Comparison of ENCODE assay signal across 20 cellular contexts in genomic region chr2:126671488-126671887, GRCh38. TPM values are rescaled to one million over a fixed set of nuclear protein-coding genes. Genes with fewer than 3 reads are reported as not detected.
DNase-seq lines count a peak whose midpoint lies in the region; ATAC-seq lines count a peak whose summit lies in the region.
"Had no signal": no experiment of that assay in that cellular context is flagged by ENCODE, and none has a peak within 500 bp of the region (broad histone marks: within the 10 kb centered on the region; RNA-seq: fewer than 3 reads in every experiment).

No MANE protein-coding gene starts in this region.

- POLR2A ChIA-PET in naive thymus-derived CD8-positive, alpha-beta T cell (lab: Charles Lee), result interaction anchor here (0.6 kb wide), 1 partner anchor 92 kb away, joined by 3 read pairs; no protein-coding TSS in a partner anchor

- H3K27me3 Mint-ChIP-seq in activated T-cell treated with anti-CD3 and anti-CD28 coated beads, Interleukin-2, amount 50 U/mL, for 24 hours, result no peaks in the 10 kb centered on the region
- no peaks in the 10 kb centered on the region for H3K27me3 Mint-ChIP-seq in activated T-cell treated with anti-CD3 and anti-CD28 coated beads, Interleukin-2, amount 50 U/mL, for 4 hours (ENCODE audit: low read depth)
- H3K27me3 Mint-ChIP-seq in T-helper 17 cell, result no peaks in the 10 kb centered on the region
- no peaks in the 10 kb centered on the region for H3K27me3 Mint-ChIP-seq in naive thymus-derived CD8-positive, alpha-beta T cell

- DNase-seq in activated T-cell treated with anti-CD3 and anti-CD28 coated beads, Interleukin-2, amount 50 U/mL, for 24 hours, result no peak
- DNase-seq in activated T-cell treated with anti-CD3 and anti-CD28 coated beads, Interleukin-2, amount 50 U/mL, for 4 hours, result no peak
- DNase-seq in T-helper 17 cell (no peak), left lobe of liver (ENCODE audit: low spot score) (no peak), cerebellar nuclear complex (lab: John Stamatoyannopoulos, UW) (no peak)
- no peak for DNase-seq in naive thymus-derived CD8-positive, alpha-beta T cell
- DNase-seq: BE2C, Caco-2, DMS 273 treated with DMSO at 0.1 percent for 48 hours, DMS79 treated with DMSO at 0.1 percent for 48 hours, H7, Kasumi-1, NCI-H1417, NCI-H1694 treated with DMSO at 0.1 percent for 48 hours, NCI-H446 treated with DMSO at 0.1 percent for 48 hours, NCI-H526 treated with DMSO at 0.1 percent for 48 hours, OCI-M1 had no signal

- no peak overlapping the region for H3K4me3 Mint-ChIP-seq in activated T-cell treated with anti-CD3 and anti-CD28 coated beads, Interleukin-2, amount 50 U/mL, for 24 hours
- no peak overlapping the region for H3K4me3 Mint-ChIP-seq in activated T-cell treated with anti-CD3 and anti-CD28 coated beads, Interleukin-2, amount 50 U/mL, for 4 hours
- H3K4me3 Mint-ChIP-seq in T-helper 17 cell, result no peak overlapping the region
- peak overlapping the region in 3 of 10 donors; percentile 39 to 41 (median 40) for H3K4me3 Mint-ChIP-seq in naive thymus-derived CD8-positive, alpha-beta T cell

- H3K27ac Mint-ChIP-seq in activated T-cell treated with anti-CD3 and anti-CD28 coated beads, Interleukin-2, amount 50 U/mL, for 24 hours, result peak overlapping the region; percentile 68
- H3K27ac Mint-ChIP-seq in T-helper 17 cell, result peak overlapping the region; percentile 74
- H3K27ac Mint-ChIP-seq in naive thymus-derived CD8-positive, alpha-beta T cell, result peak overlapping the region in 9 of 10 donors; percentile 24 to 86 (median 53)

- peaks cover 69% of the 10 kb centered on the region for H3K4me1 Mint-ChIP-seq in activated T-cell treated with anti-CD3 and anti-CD28 coated beads, Interleukin-2, amount 50 U/mL, for 24 hours (ENCODE audit: low read depth)
- H3K4me1 Mint-ChIP-seq in activated T-cell treated with anti-CD3 and anti-CD28 coated beads, Interleukin-2, amount 50 U/mL, for 4 hours (ENCODE audit: low read depth), result peaks cover 52% of the 10 kb centered on the region
- peaks cover 29% of the 10 kb centered on the region for H3K4me1 Mint-ChIP-seq in T-helper 17 cell
- H3K4me1 Mint-ChIP-seq in naive thymus-derived CD8-positive, alpha-beta T cell, result peaks cover 47 to 90% (median 84%) of the 10 kb centered on the region in 4 donors

- no peak overlapping the region for H3K4me3 ChIP-seq in thymus (ENCODE audit: low read length)
- H3K4me3 ChIP-seq: A549 had no signal

- peaks cover 96% of the 10 kb centered on the region for H3K36me3 Mint-ChIP-seq in activated T-cell treated with anti-CD3 and anti-CD28 coated beads, Interleukin-2, amount 50 U/mL, for 24 hours (ENCODE audit: low read depth)
- peaks cover 27% of the 10 kb centered on the region for H3K36me3 Mint-ChIP-seq in activated T-cell treated with anti-CD3 and anti-CD28 coated beads, Interleukin-2, amount 50 U/mL, for 4 hours (ENCODE audit: insufficient read depth)
- peaks cover 8% of the 10 kb centered on the region for H3K36me3 Mint-ChIP-seq in T-helper 17 cell (ENCODE audit: low read depth)
- H3K36me3 Mint-ChIP-seq in naive thymus-derived CD8-positive, alpha-beta T cell, result peaks cover 10 to 75% (median 26%) of the 10 kb centered on the region in 3 donors

- no peaks in the 10 kb centered on the region for H3K4me1 ChIP-seq in thymus (ENCODE audit: control insufficient read depth, insufficient read depth, low read length)
- H3K4me1 ChIP-seq: A549, BE2C, Caco-2 had no signal

- peaks cover 5% of the 10 kb centered on the region for H3K36me3 ChIP-seq in thymus (ENCODE audit: control insufficient read depth, insufficient read depth)
- H3K36me3 ChIP-seq: BE2C had no signal

- H3K9me3 Mint-ChIP-seq in activated T-cell treated with anti-CD3 and anti-CD28 coated beads, Interleukin-2, amount 50 U/mL, for 24 hours, result peaks cover 8% of the 10 kb centered on the region
- peaks cover 10% of the 10 kb centered on the region for H3K9me3 Mint-ChIP-seq in activated T-cell treated with anti-CD3 and anti-CD28 coated beads, Interleukin-2, amount 50 U/mL, for 4 hours
- H3K9me3 Mint-ChIP-seq in naive thymus-derived CD8-positive, alpha-beta T cell, result peaks cover 0 to 13% (median 6%) of the 10 kb centered on the region in 9 donors

- WGBS in thymus, result 99% methylated on average over 7 of the region's 7 CpGs

- peak overlapping the region; percentile 8 for H3K27ac ChIP-seq in thymus (ENCODE audit: low read depth)
- H3K27ac ChIP-seq: A549 had no signal

- no peaks in the 10 kb centered on the region for H3K27me3 ChIP-seq in thymus (ENCODE audit: control insufficient read depth, insufficient read depth)
- H3K27me3 ChIP-seq: BE2C had no signal

- peaks cover 3% of the 10 kb centered on the region for H3K9me3 ChIP-seq in T-helper 17 cell (ENCODE audit: control insufficient read depth, low read length, poor library complexity, severe bottlenecking)
- H3K9me3 ChIP-seq in thymus (ENCODE audit: control insufficient read depth), result no peaks in the 10 kb centered on the region
- H3K9me3 ChIP-seq: BE2C had no signal

- ATAC-seq in activated T-cell treated with anti-CD3 and anti-CD28 coated beads, Interleukin-2, amount 50 U/mL, for 4 hours, result no peak
- ATAC-seq in T-helper 17 cell (no peak), left lobe of liver (no peak)
- no peak for ATAC-seq in naive thymus-derived CD8-positive, alpha-beta T cell
- ATAC-seq: A549 had no signal

RNA-seq across cellular contexts. Expression of gene GYPC, which starts 15.5 kb away (rescaled TPM):
- 10 to 100 TPM; 85.2 to 98.3 (median 93.4) TPM for total RNA-seq in activated T-cell treated with anti-CD3 and anti-CD28 coated beads, Interleukin-2, amount 50 U/mL, for 4 hours
- total RNA-seq in T-helper 17 cell (10 to 100 TPM; 73.7 to 86.2 TPM), left lobe of liver (4.3 TPM)
- total RNA-seq in naive thymus-derived CD8-positive, alpha-beta T cell, result 100 to 1,000 TPM; 151 to 152 TPM
- polyA plus RNA-seq in naive thymus-derived CD8-positive, alpha-beta T cell, result 100 to 1,000 TPM; 199 to 303 (median 265) TPM
- 136 TPM for polyA plus RNA-seq in thymus
- total RNA-seq: Caco-2, MCF 10A had no signal
- polyA plus RNA-seq: A549 had no signal

Comparison
In these comparisons a context has a peak if more than half of its experiments do, and no peak if none do; other contexts are left out.
1. RNA of gene GYPC, which starts 15.5 kb away (total RNA-seq): 151 to 152 TPM in naive thymus-derived CD8-positive, alpha-beta T cell, 85.2 to 98.3 TPM in activated T-cell treated with anti-CD3 and anti-CD28 coated beads, Interleukin-2, amount 50 U/mL, for 4 hours and 73.7 to 86.2 TPM in T-helper 17 cell; 4.3 TPM in left lobe of liver (single experiment); every median in the first group is over 10 times any median in the second.
2. Peak in every context shown above with its lines, with median percentiles within 50 percentile points of each other: H3K27ac Mint-ChIP-seq.